ENCODE assay signal across 21 cellular contexts in the genomic region with DNA sequence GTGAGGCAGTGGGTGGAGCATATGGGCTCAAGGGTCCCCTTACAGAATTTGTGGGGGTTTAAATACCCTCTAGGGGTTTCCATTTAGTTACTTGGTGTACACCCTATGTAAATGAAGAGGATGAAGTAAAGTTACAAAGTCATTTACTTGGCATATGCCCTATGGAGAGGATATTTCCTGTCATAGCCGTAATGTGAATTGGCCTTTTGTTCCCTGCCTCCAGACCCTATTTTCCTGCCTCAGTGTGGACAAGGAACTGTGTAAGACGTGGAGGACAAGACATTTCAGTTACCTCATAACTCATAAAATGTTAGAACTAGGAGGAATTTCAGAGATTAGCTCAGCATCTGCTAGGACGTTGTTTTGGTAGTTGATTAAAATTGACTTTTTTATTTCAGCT. TPM values are rescaled to one million over a fixed set of nuclear protein-coding genes. Genes with fewer than 3 reads are reported as not detected.
A peak's percentile ranks its signal among the peaks of the same experiment; 100 is the strongest.
DNase-seq lines count a peak whose midpoint lies in the region; ATAC-seq and TF ChIP-seq lines count a peak whose summit lies in the region.
"Had no signal": no experiment of that assay in that cellular context is flagged by ENCODE, and none has a peak within 500 bp of the region (broad histone marks: within the 10 kb centered on the region; RNA-seq: fewer than 3 reads in every experiment).

No MANE protein-coding gene starts in this region.

- ATAC-seq in DND-41 (ENCODE audit: insufficient read depth, low read depth) (no peak), GM21360 (IDR thresholded peaks at IDR 0.05; ENCODE audit: unreplicated experiment) (no peak), left cardiac atrium (no peak)
- ATAC-seq: activated T-helper 17 cell treated with anti-CD3 and anti-CD28 coated beads, Interleukin-2, amount 50 U/mL, for 72 hours; right cardiac atrium had no signal

- H3K4me1 Mint-ChIP-seq in neural crest cell (peaks cover 41% of the 10 kb centered on the region), progenitor cell of endocrine pancreas (ENCODE audit: low read depth) (peaks cover 8% of the 10 kb centered on the region)

- no peak overlapping the region for H3K27ac ChIP-seq in DND-41 (ENCODE audit: low read length)

- intact Hi-C loops in left cardiac atrium (cut with DNase I): no loop called here

- H3K27ac Mint-ChIP-seq in neural crest cell (ENCODE audit: unreplicated experiment): peak overlapping the region; percentile 84
- no peak overlapping the region for H3K27ac Mint-ChIP-seq in progenitor cell of endocrine pancreas
- H3K27ac Mint-ChIP-seq: activated CD4-positive, alpha-beta T cell treated with anti-CD3 and anti-CD28 coated beads, Interleukin-2, amount 10 ng/mL, durations not matched to agents 7 days and 5 days; activated T-helper 17 cell treated with anti-CD3 and anti-CD28 coated beads, Interleukin-2, amount 50 U/mL, for 72 hours had no signal

- H3K4me3 ChIP-seq in DND-41 (ENCODE audit: low read depth in 1 of 2, low read length in 2 of 2): no peak overlapping the region
- H3K4me3 ChIP-seq in WI38 (ENCODE audit: low read depth, low read length): peak overlapping the region; percentile 5
- H3K4me3 ChIP-seq in fibroblast of mammary gland (ENCODE audit: control insufficient read depth, low read depth, low read length): no peak overlapping the region

- no peaks in the 10 kb centered on the region for H3K9me3 Mint-ChIP-seq in neural crest cell
- H3K9me3 Mint-ChIP-seq in progenitor cell of endocrine pancreas (ENCODE audit: low read depth): no peaks in the 10 kb centered on the region
- H3K9me3 Mint-ChIP-seq: activated CD4-positive, alpha-beta T cell treated with anti-CD3 and anti-CD28 coated beads, Interleukin-2, amount 10 ng/mL, durations not matched to agents 7 days and 5 days; activated T-helper 17 cell treated with anti-CD3 and anti-CD28 coated beads, Interleukin-2, amount 50 U/mL, for 72 hours had no signal

- H3K4me3 Mint-ChIP-seq in neural crest cell (peak overlapping the region; percentile 12), progenitor cell of endocrine pancreas (ENCODE audit: low read depth) (no peak overlapping the region)
- H3K4me3 Mint-ChIP-seq: activated CD4-positive, alpha-beta T cell treated with anti-CD3 and anti-CD28 coated beads, Interleukin-2, amount 10 ng/mL, durations not matched to agents 7 days and 5 days; activated T-helper 17 cell treated with anti-CD3 and anti-CD28 coated beads, Interleukin-2, amount 50 U/mL, for 72 hours; CD14-positive monocyte had no signal

- H3K79me2 ChIP-seq in DND-41 (ENCODE audit: insufficient read depth, low read length): peaks cover 21% of the 10 kb centered on the region

- H3K36me3 Mint-ChIP-seq in neural crest cell (ENCODE audit: low read depth) (no peaks in the 10 kb centered on the region), progenitor cell of endocrine pancreas (ENCODE audit: insufficient read depth) (no peaks in the 10 kb centered on the region)
- H3K36me3 Mint-ChIP-seq: CD14-positive monocyte had no signal

- H3K4me2 ChIP-seq in DND-41 (ENCODE audit: insufficient read depth, low read length): peak overlapping the region; percentile 80; the same call in 1 of the 2 replicates

- TF ChIP-seq CTCF in DND-41 (IDR thresholded peaks at IDR 0.05; ENCODE audit: borderline replicate concordance, extremely low read depth, low read length, poor library complexity, severe bottlenecking): no peak
- no peak for TF ChIP-seq CTCF in WI38 (IDR thresholded peaks at IDR 0.05; ENCODE audit: low read depth, low read length)
- no peak for TF ChIP-seq CTCF in fibroblast of mammary gland (conservative IDR thresholded peaks at IDR 0.05; ENCODE audit: control insufficient read depth, insufficient read depth, low read depth, low read length)
- TF ChIP-seq CTCF in neural crest cell (conservative IDR thresholded peaks at IDR 0.05): no peak
- no peak for TF ChIP-seq CTCF in progenitor cell of endocrine pancreas (IDR thresholded peaks at IDR 0.05; ENCODE audit: unreplicated experiment)

- H3K9me3 ChIP-seq in DND-41 (ENCODE audit: insufficient read depth, low read length, severe bottlenecking): no peaks in the 10 kb centered on the region

- DNase-seq in DND-41 (no peak), fibroblast of mammary gland (ENCODE audit: low read depth) (peak; percentile 3), neural crest cell (ENCODE audit: low read depth, low spot score) (no peak), kidney tubule cell (ENCODE audit: low spot score) (no peak), progenitor cell of endocrine pancreas (ENCODE audit: low spot score, unreplicated experiment) (no peak), left cardiac atrium (no peak)
- DNase-seq: activated CD4-positive, alpha-beta T cell treated with anti-CD3 and anti-CD28 coated beads, Interleukin-2, amount 10 ng/mL, durations not matched to agents 7 days and 5 days; KG1; NCI-H1048; NCI-H1930; NCI-H345; occipital lobe; OCI-M1; right cardiac atrium; SIG-M5; stimulated activated CD8-positive, alpha-beta memory T cell treated with anti-CD3 and anti-CD28 coated beads, Interleukin-4, amount 100 ng/mL, for 48 hours; T-helper 1 cell had no signal

- H3K4me1 ChIP-seq in DND-41 (ENCODE audit: insufficient read depth, low read length): peaks cover 41% of the 10 kb centered on the region

- no peaks in the 10 kb centered on the region for H4K20me1 ChIP-seq in DND-41 (ENCODE audit: insufficient read depth, low read length)

- H3K27me3 ChIP-seq in DND-41 (ENCODE audit: insufficient read depth, low read length, poor library complexity): no peaks in the 10 kb centered on the region

- H3K36me3 ChIP-seq in DND-41 (ENCODE audit: insufficient read depth, low read length): peaks cover 3% of the 10 kb centered on the region; the same call in 1 of the 2 replicates

- H3K27me3 Mint-ChIP-seq in neural crest cell (ENCODE audit: low read depth) (peaks cover 26% of the 10 kb centered on the region), progenitor cell of endocrine pancreas (peaks cover 28% of the 10 kb centered on the region)
- H3K27me3 Mint-ChIP-seq: activated CD4-positive, alpha-beta T cell treated with anti-CD3 and anti-CD28 coated beads, Interleukin-2, amount 10 ng/mL, durations not matched to agents 7 days and 5 days; activated T-helper 17 cell treated with anti-CD3 and anti-CD28 coated beads, Interleukin-2, amount 50 U/mL, for 72 hours had no signal

- no peak overlapping the region for H3K9ac ChIP-seq in DND-41 (ENCODE audit: low read depth, low read length)

- H2AFZ ChIP-seq in DND-41 (ENCODE audit: low read depth, low read length): 0 out of 2 replicates have a peak overlapping the region, but pooled peaks have one; percentile 10

RNA-seq across cellular contexts. Expression of a gene that starts 3.2 kb away (rescaled TPM):
- total RNA-seq in neural crest cell (10.6 and 12.1 TPM in 2 replicates), progenitor cell of endocrine pancreas (2.1 and 3.2 TPM in 2 replicates), left cardiac atrium (1 to 10 TPM; 1.0 to 1.2 TPM)

RNA-seq across cellular contexts. Expression of a gene that starts 3.2 kb away (rescaled TPM):
- total RNA-seq in neural crest cell (6.6 and 7.3 TPM in 2 replicates), progenitor cell of endocrine pancreas (4.3 and 4.5 TPM in 2 replicates), left cardiac atrium (1 to 10 TPM; 3.2 to 3.4 TPM)

RNA-seq across cellular contexts. Expression of a gene that starts 51.6 kb away (rescaled TPM):
- 12.0 and 12.1 TPM in 2 replicates for total RNA-seq in neural crest cell
- total RNA-seq in progenitor cell of endocrine pancreas: 16.4 and 17.2 TPM in 2 replicates
- 10 to 100 TPM; 17.3 to 30.0 TPM for total RNA-seq in left cardiac atrium
